11 cellular contexts compared by ENCODE assay signal in the genomic region with DNA sequence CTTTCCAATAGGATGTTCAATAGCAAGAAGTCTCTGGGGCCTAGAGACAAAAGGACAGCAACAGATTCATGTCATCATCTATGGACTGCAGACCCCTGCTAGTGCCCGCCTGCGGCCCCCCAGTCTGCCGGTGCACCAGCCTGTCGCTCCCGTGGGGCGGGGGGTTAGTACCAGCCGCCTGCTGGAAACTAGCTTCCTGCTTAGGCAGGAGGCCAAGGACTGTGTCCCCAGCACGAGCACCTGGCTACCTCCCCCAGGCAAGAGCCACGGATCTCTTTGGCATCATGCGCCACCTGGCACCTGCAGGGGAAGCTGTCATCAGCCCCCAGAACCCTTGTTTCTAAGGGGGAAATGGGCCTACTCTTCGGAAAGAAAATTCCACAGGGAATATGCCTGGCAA.
DNase-seq lines count a peak whose midpoint lies in the region; ATAC-seq and TF ChIP-seq lines count a peak whose summit lies in the region.
"Had no signal": no experiment of that assay in that cellular context is flagged by ENCODE, and none has a peak within 500 bp of the region (broad histone marks: within the 10 kb centered on the region; RNA-seq: fewer than 3 reads in every experiment).

No MANE protein-coding gene starts in this region.

- H3K4me3 ChIP-seq in stomach smooth muscle (ENCODE audit: low read length in 2 of 2) = no peak overlapping the region
- H3K4me3 ChIP-seq: transverse colon had no signal

- peaks cover 19% of the 10 kb centered on the region for H3K4me1 ChIP-seq in stomach smooth muscle (ENCODE audit: control insufficient read depth, insufficient read depth, low read length)

- peaks cover 23% of the 10 kb centered on the region for H3K4me1 Mint-ChIP-seq in activated naive CD4-positive, alpha-beta T cell treated with anti-CD3 and anti-CD28 coated beads, Interleukin-2, amount 50 U/mL, for 24 hours
- peaks cover 17% of the 10 kb centered on the region for H3K4me1 Mint-ChIP-seq in endothelial cell (ENCODE audit: unreplicated experiment)
- peaks cover 5% of the 10 kb centered on the region for H3K4me1 Mint-ChIP-seq in activated CD4-positive, alpha-beta T cell treated with anti-CD3 and anti-CD28 coated beads, Interleukin-2, amount 10 ng/mL, durations not matched to agents 24 days and 14 days

- H3K27ac ChIP-seq in stomach smooth muscle (ENCODE audit: low read length) = peak overlapping the region; percentile 75

- no peak for DNase-seq in activated naive CD4-positive, alpha-beta T cell (lab: John Stamatoyannopoulos, UW)
- DNase-seq in NCI-H2081 (lab: John Stamatoyannopoulos, UW) (peak; percentile 86 to 95), cerebellum (ENCODE audit: low spot score) (peak; percentile 59), omental fat pad (ENCODE audit: low spot score) (no peak), endothelial cell (ENCODE audit: low spot score) (no peak)
- no peak for DNase-seq in activated CD4-positive, alpha-beta T cell treated with anti-CD3 and anti-CD28 coated beads, Interleukin-2, amount 10 ng/mL, durations not matched to agents 24 days and 14 days
- DNase-seq: activated gamma-delta T cell treated with Interleukin-2 at 50 U/mL for 16 hours, OCI-M1, transverse colon had no signal

- TF ChIP-seq CTCF in omental fat pad (IDR thresholded peaks at IDR 0.05) (no peak), endothelial cell (IDR thresholded peaks at IDR 0.05; ENCODE audit: unreplicated experiment) (no peak)

- no peak for ATAC-seq in omental fat pad (ENCODE audit: low FRiP score)

- peak overlapping the region; percentile 43 for H3K27ac Mint-ChIP-seq in activated naive CD4-positive, alpha-beta T cell treated with anti-CD3 and anti-CD28 coated beads, Interleukin-2, amount 50 U/mL, for 24 hours
- no peak overlapping the region for H3K27ac Mint-ChIP-seq in endothelial cell (ENCODE audit: unreplicated experiment)
- H3K27ac Mint-ChIP-seq in activated CD4-positive, alpha-beta T cell treated with anti-CD3 and anti-CD28 coated beads, Interleukin-2, amount 10 ng/mL, durations not matched to agents 24 days and 14 days = no peak overlapping the region

- no peaks in the 10 kb centered on the region for H3K9me3 ChIP-seq in stomach smooth muscle (ENCODE audit: control insufficient read depth in 2 of 2, low read length in 2 of 2)
- H3K9me3 ChIP-seq: transverse colon had no signal

- H3K9me3 Mint-ChIP-seq in activated naive CD4-positive, alpha-beta T cell treated with anti-CD3 and anti-CD28 coated beads, Interleukin-2, amount 50 U/mL, for 24 hours = no peaks in the 10 kb centered on the region
- no peaks in the 10 kb centered on the region for H3K9me3 Mint-ChIP-seq in endothelial cell (ENCODE audit: unreplicated experiment)
- no peaks in the 10 kb centered on the region for H3K9me3 Mint-ChIP-seq in activated CD4-positive, alpha-beta T cell treated with anti-CD3 and anti-CD28 coated beads, Interleukin-2, amount 10 ng/mL, durations not matched to agents 24 days and 14 days

- H3K36me3 ChIP-seq in stomach smooth muscle (ENCODE audit: control insufficient read depth in 2 of 2, insufficient read depth in 2 of 2, low read length in 2 of 2) = peaks cover 13 to 24% of the 10 kb centered on the region in 2 donors

- no peaks in the 10 kb centered on the region for H3K27me3 Mint-ChIP-seq in activated naive CD4-positive, alpha-beta T cell treated with anti-CD3 and anti-CD28 coated beads, Interleukin-2, amount 50 U/mL, for 24 hours
- H3K27me3 Mint-ChIP-seq in endothelial cell (ENCODE audit: unreplicated experiment) = peaks cover 9% of the 10 kb centered on the region
- H3K27me3 Mint-ChIP-seq in activated CD4-positive, alpha-beta T cell treated with anti-CD3 and anti-CD28 coated beads, Interleukin-2, amount 10 ng/mL, durations not matched to agents 24 days and 14 days = no peaks in the 10 kb centered on the region

- intact Hi-C loops in activated CD4-positive, alpha-beta T cell treated with anti-CD3 and anti-CD28 coated beads, Interleukin-2, amount 10 ng/mL, durations not matched to agents 24 days and 14 days (cut with micrococcal nuclease) = no loop called here

- H3K36me3 Mint-ChIP-seq in activated naive CD4-positive, alpha-beta T cell treated with anti-CD3 and anti-CD28 coated beads, Interleukin-2, amount 50 U/mL, for 24 hours = peaks cover 5% of the 10 kb centered on the region
- peaks cover 21% of the 10 kb centered on the region for H3K36me3 Mint-ChIP-seq in endothelial cell (ENCODE audit: low read depth, unreplicated experiment)
- H3K36me3 Mint-ChIP-seq in activated CD4-positive, alpha-beta T cell treated with anti-CD3 and anti-CD28 coated beads, Interleukin-2, amount 10 ng/mL, durations not matched to agents 24 days and 14 days (ENCODE audit: low read depth) = peaks cover 38% of the 10 kb centered on the region

- H3K9ac ChIP-seq in stomach smooth muscle (ENCODE audit: low read length in 2 of 2) = no peak overlapping the region

- no peaks in the 10 kb centered on the region for H3K27me3 ChIP-seq in stomach smooth muscle (ENCODE audit: control insufficient read depth in 1 of 2, insufficient read depth in 2 of 2, low read length in 2 of 2)
- H3K27me3 ChIP-seq: transverse colon had no signal

- H3K4me3 Mint-ChIP-seq in activated naive CD4-positive, alpha-beta T cell treated with anti-CD3 and anti-CD28 coated beads, Interleukin-2, amount 50 U/mL, for 24 hours = no peak overlapping the region
- H3K4me3 Mint-ChIP-seq in endothelial cell (ENCODE audit: unreplicated experiment) = no peak overlapping the region
- H3K4me3 Mint-ChIP-seq in activated CD4-positive, alpha-beta T cell treated with anti-CD3 and anti-CD28 coated beads, Interleukin-2, amount 10 ng/mL, durations not matched to agents 24 days and 14 days = no peak overlapping the region

Comparison
In these comparisons a context has a peak if more than half of its experiments do, and no peak if none do; other contexts are left out.
1. DNase-seq: peak in NCI-H2081 (2 of 2) and cerebellum (single experiment); none in activated naive CD4-positive, alpha-beta T cell (0 of 4), omental fat pad (single experiment), endothelial cell (single experiment) and activated CD4-positive, alpha-beta T cell treated with anti-CD3 and anti-CD28 coated beads, Interleukin-2, amount 10 ng/mL, durations not matched to agents 24 days and 14 days (single experiment).